In the genomic region with DNA sequence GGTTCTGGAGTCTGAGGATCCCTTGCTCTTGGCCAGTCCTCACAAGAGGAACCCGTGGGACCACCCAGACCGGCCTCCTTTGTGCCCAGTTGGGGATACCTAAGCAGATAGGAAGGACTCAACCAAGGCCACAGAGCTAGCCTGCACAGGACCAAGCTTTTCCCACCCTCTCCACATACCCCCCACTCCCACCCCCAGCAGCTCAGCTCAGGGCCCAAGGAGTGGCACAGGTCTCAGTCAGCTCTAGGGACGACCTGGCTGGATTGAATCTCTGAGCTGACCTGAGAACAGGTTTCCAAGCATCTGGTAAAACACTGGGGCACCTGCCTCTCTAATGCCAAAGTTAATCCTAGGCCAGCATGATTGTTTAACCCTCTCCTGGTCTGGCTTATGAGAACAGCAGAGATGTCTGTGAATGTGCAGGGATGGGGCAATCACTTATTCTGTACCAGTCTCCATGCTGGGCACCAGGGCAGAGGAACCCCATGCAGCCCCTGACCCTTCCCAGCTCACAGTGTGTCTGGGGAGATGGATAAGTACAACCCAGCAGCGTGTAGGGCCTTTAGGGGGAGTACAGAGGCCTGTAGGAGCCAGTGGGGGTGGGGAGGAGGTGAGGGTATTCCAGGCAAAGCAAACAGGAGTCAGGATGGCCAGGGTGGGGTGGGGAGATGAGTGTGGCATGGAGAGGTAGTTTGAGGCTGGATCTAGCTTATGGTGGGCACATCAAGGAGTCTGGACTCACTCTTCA, we compare ENCODE assay signal across 19 cellular contexts. TPM values are rescaled to one million over a fixed set of nuclear protein-coding genes. Genes with fewer than 3 reads are reported as not detected.
DNase-seq lines count a peak whose midpoint lies in the region; ATAC-seq, FAIRE-seq and TF ChIP-seq lines count a peak whose summit lies in the region.
"Had no signal": no experiment of that assay in that cellular context is flagged by ENCODE, and none has a peak within 500 bp of the region (broad histone marks: within the 10 kb centered on the region; RNA-seq: fewer than 3 reads in every experiment).

No MANE protein-coding gene starts in this region.

- TF ChIP-seq CTCF in spleen (IDR thresholded peaks at IDR 0.05 in 8 of 11, conservative IDR thresholded peaks at IDR 0.05 in 3 of 11) = no peak

- H3K36me3 ChIP-seq in spleen = no peaks in the 10 kb centered on the region
- peaks cover 0 to 1% of the 10 kb centered on the region in 2 donors for H3K36me3 ChIP-seq in small intestine (ENCODE audit: control insufficient read depth in 2 of 2, insufficient read depth in 2 of 2, low read length in 2 of 2)
- H3K36me3 ChIP-seq: brain microvascular endothelial cell, prostate gland had no signal

- DNase-seq in DMS53 treated with DMSO at 0.1 percent for 48 hours (lab: John Stamatoyannopoulos, UW; ENCODE audit: unreplicated experiment) (peak; percentile 70), NCI-H82 treated with DMSO at 0.1 percent for 48 hours (lab: John Stamatoyannopoulos, UW; ENCODE audit: unreplicated experiment) (peak; percentile 66), spleen (peak; percentile 47), anterior cingulate cortex (lab: John Stamatoyannopoulos, UW) (no peak), small intestine (no peak)
- DNase-seq: activated B cell treated with CpG ODN at 0.5 μM for 24 hours; activated naive CD4-positive, alpha-beta T cell treated with anti-CD3 and anti-CD28 coated beads for 36 hours; brain microvascular endothelial cell; effector memory CD4-positive, alpha-beta T cell; IMR-90; NCI-H226; PC-3; SW 1271 had no signal

- peak overlapping the region; percentile 63 for H3K4me3 ChIP-seq in iPS-18c (ENCODE audit: insufficient read depth, low read depth, low read length)
- no peak overlapping the region for H3K4me3 ChIP-seq in spleen
- no peak overlapping the region for H3K4me3 ChIP-seq in small intestine (ENCODE audit: low read depth in 1 of 2, low read length in 2 of 2)

- H3K4me1 ChIP-seq in spleen = peaks cover 0 to 32% (median 16%) of the 10 kb centered on the region in 6 donors
- H3K4me1 ChIP-seq in small intestine (ENCODE audit: control insufficient read depth in 2 of 2, insufficient read depth in 1 of 2, low read depth in 1 of 2, low read length in 1 of 2) = peaks cover 0 to 2% of the 10 kb centered on the region in 2 donors
- H3K4me1 ChIP-seq: prostate gland had no signal

- TF ChIP-seq POLR2A in spleen (IDR thresholded peaks at IDR 0.05) = no peak

- peaks cover 0 to 53% (median 21%) of the 10 kb centered on the region in 7 donors for H3K27me3 ChIP-seq in spleen (replicated peaks in 1 of 7)
- peaks cover 0 to 3% of the 10 kb centered on the region in 2 donors for H3K27me3 ChIP-seq in small intestine (ENCODE audit: control insufficient read depth in 2 of 2, insufficient read depth in 2 of 2, low read length in 2 of 2)

- ATAC-seq in GM21526 (IDR thresholded peaks at IDR 0.05; ENCODE audit: low FRiP score, unreplicated experiment) = no peak
- ATAC-seq: PC-3 had no signal

- 80 to 86% (median 83%) methylated on average over 2 to 4 of the region's 4 CpGs for WGBS in spleen, 5 donors
- 25 to 57% (median 33%) methylated on average over 4 of the region's 4 CpGs for WGBS in small intestine, 3 donors

- no peaks in the 10 kb centered on the region for H3K9me3 ChIP-seq in iPS-18c (ENCODE audit: control insufficient read depth, insufficient read depth, low read length)
- H3K9me3 ChIP-seq in spleen = peaks cover 0 to 17% (median 9%) of the 10 kb centered on the region in 8 donors
- no peaks in the 10 kb centered on the region for H3K9me3 ChIP-seq in small intestine (ENCODE audit: control insufficient read depth, low read depth)
- H3K9me3 ChIP-seq: prostate gland had no signal

- intact Hi-C loops in spleen (cut with DNase I; ENCODE audit: low total_unique reads) = no loop called here

- no peak for FAIRE-seq in small intestine (lab: Jason Lieb, UNC)

- H3K27ac ChIP-seq in spleen = no peak overlapping the region
- H3K27ac ChIP-seq in small intestine (ENCODE audit: low read depth in 1 of 2, low read length in 1 of 2) = no peak overlapping the region
- H3K27ac ChIP-seq: brain microvascular endothelial cell, prostate gland had no signal

RNA-seq across cellular contexts. Expression of gene KIF12, which starts 0.6 kb away (rescaled TPM):
- 1 to 10 TPM in 2 of 7 donors, not detected in 5; 1.0 to 1.5 TPM for total RNA-seq in spleen
- under 1 TPM; 0.20 to 0.26 (median 0.23) TPM for polyA plus RNA-seq in spleen
- 100 to 1,000 TPM in 1 of 3 donors, 10 to 100 TPM in 2; 14.3 to 149 (median 61.3) TPM for polyA plus RNA-seq in small intestine
- total RNA-seq: activated B cell treated with CpG ODN at 0.5 μM for 24 hours; activated naive CD4-positive, alpha-beta T cell treated with anti-CD3 and anti-CD28 coated beads for 36 hours; CD4-positive, alpha-beta T cell; fibroblast of villous mesenchyme; IMR-90 had no signal
- polyA plus RNA-seq: IMR-90 had no signal

RNA-seq across cellular contexts. Expression of gene AMBP, which starts 21.6 kb away (rescaled TPM):
- 1 to 10 TPM in 1 of 7 donors, not detected in 6; 1.6 TPM for total RNA-seq in spleen
- polyA plus RNA-seq in spleen = under 1 TPM in 2 of 3 donors, not detected in 1; 0.09 to 0.12 TPM
- polyA plus RNA-seq in small intestine = 1 to 10 TPM in 2 of 3 donors, under 1 TPM in 1; 0.81 to 1.8 (median 1.8) TPM
- total RNA-seq: activated B cell treated with CpG ODN at 0.5 μM for 24 hours; activated naive CD4-positive, alpha-beta T cell treated with anti-CD3 and anti-CD28 coated beads for 36 hours; CD4-positive, alpha-beta T cell; fibroblast of villous mesenchyme; IMR-90; temporal lobe had no signal
- polyA plus RNA-seq: IMR-90 had no signal

RNA-seq across cellular contexts. Expression of gene COL27A1, which starts 55.6 kb away (rescaled TPM):
- total RNA-seq in spleen = 10 to 100 TPM in 4 of 7 donors, 1 to 10 TPM in 3; 2.3 to 23.4 (median 10.4) TPM
- polyA plus RNA-seq in spleen = 1 to 10 TPM; 2.1 to 8.1 (median 3.0) TPM
- 1 to 10 TPM in 2 of 3 donors, under 1 TPM in 1; 0.45 to 2.4 (median 1.1) TPM for polyA plus RNA-seq in small intestine

Comparison
In these comparisons a context has a peak if more than half of its experiments do, and no peak if none do; other contexts are left out.
1. DNase-seq: peak in DMS53 treated with DMSO at 0.1 percent for 48 hours (single experiment), NCI-H82 treated with DMSO at 0.1 percent for 48 hours (single experiment) and spleen (single experiment); none in anterior cingulate cortex (0 of 58) and small intestine (single experiment).
2. RNA of gene KIF12, which starts 0.6 kb away (polyA plus RNA-seq): 14.3 to 149 TPM in small intestine; 0.20 to 0.26 TPM in spleen; every median in the first group is over 10 times any median in the second.